ENCODE assay signal across 8 cellular contexts in genomic region chr7:50679218-50680007, GRCh38.
DNase-seq lines count a peak whose midpoint lies in the region; ATAC-seq and TF ChIP-seq lines count a peak whose summit lies in the region.

No MANE protein-coding gene starts in this region.

- no peaks in the 10 kb centered on the region for H3K4me1 ChIP-seq in CD4-positive, CD25-positive, alpha-beta regulatory T cell (ENCODE audit: control insufficient read depth, insufficient read depth, low read length, poor library complexity, severe bottlenecking)
- peaks cover 3% of the 10 kb centered on the region for H3K4me1 ChIP-seq in mucosa of descending colon (ENCODE audit: low read depth)

- H3K27ac ChIP-seq in CD4-positive, CD25-positive, alpha-beta regulatory T cell (ENCODE audit: insufficient read depth, low read length, poor library complexity, severe bottlenecking), result no peak overlapping the region

- peaks cover 23% of the 10 kb centered on the region for H3K27me3 Mint-ChIP-seq in CD4-positive, CD25-positive, alpha-beta regulatory T cell
- H3K27me3 Mint-ChIP-seq in mesothelial cell of epicardium (ENCODE audit: low read depth), result no peaks in the 10 kb centered on the region

- TF ChIP-seq CTCF in mucosa of descending colon (IDR thresholded peaks at IDR 0.05), result no peak
- no peak for TF ChIP-seq CTCF in mesothelial cell of epicardium (IDR thresholded peaks at IDR 0.05; ENCODE audit: unreplicated experiment)

- H3K4me3 Mint-ChIP-seq in CD4-positive, CD25-positive, alpha-beta regulatory T cell, result no peak overlapping the region
- H3K4me3 Mint-ChIP-seq in mesothelial cell of epicardium, result no peak overlapping the region

- H3K36me3 Mint-ChIP-seq in CD4-positive, CD25-positive, alpha-beta regulatory T cell, result no peaks in the 10 kb centered on the region
- H3K36me3 Mint-ChIP-seq in mesothelial cell of epicardium, result no peaks in the 10 kb centered on the region

- intact Hi-C loops in mucosa of descending colon (cut with DNase I, micrococcal nuclease), result loop anchor here (5.0 to 10.0 kb wide), 3 partner anchors 205 to 475 kb away; no protein-coding TSS in a partner anchor

- DNase-seq in CD4-positive, CD25-positive, alpha-beta regulatory T cell, result peak in 2 of 3 donors; percentile 58 to 65
- DNase-seq in HuH-7.5 (ENCODE audit: low spot score) (peak; percentile 24), NOMO-1 treated with DMSO at 0.1 percent for 48 hours (lab: John Stamatoyannopoulos, UW; ENCODE audit: unreplicated experiment) (peak; percentile 75), dermis blood vessel endothelial cell (peak; percentile 58), mucosa of descending colon (no peak), mesothelial cell of epicardium (ENCODE audit: low spot score in 2 of 2, unreplicated experiment in 2 of 2) (no peak)

- H3K4me3 ChIP-seq in CD4-positive, CD25-positive, alpha-beta regulatory T cell (ENCODE audit: low read depth, low read length), result no peak overlapping the region
- no peak overlapping the region for H3K4me3 ChIP-seq in mucosa of descending colon

- no peaks in the 10 kb centered on the region for H3K9me3 Mint-ChIP-seq in CD4-positive, CD25-positive, alpha-beta regulatory T cell
- H3K9me3 Mint-ChIP-seq in mesothelial cell of epicardium, result peaks cover 1% of the 10 kb centered on the region

- H3K36me3 ChIP-seq in CD4-positive, CD25-positive, alpha-beta regulatory T cell (ENCODE audit: control insufficient read depth, insufficient read depth, low read length), result no peaks in the 10 kb centered on the region
- no peaks in the 10 kb centered on the region for H3K36me3 ChIP-seq in mucosa of descending colon (ENCODE audit: low read depth)

- H3K27ac Mint-ChIP-seq in CD4-positive, CD25-positive, alpha-beta regulatory T cell, result no peak overlapping the region
- no peak overlapping the region for H3K27ac Mint-ChIP-seq in mesothelial cell of epicardium

- peaks cover 7% of the 10 kb centered on the region for H3K27me3 ChIP-seq in CD4-positive, CD25-positive, alpha-beta regulatory T cell (ENCODE audit: control insufficient read depth, insufficient read depth, low read length)

- no peaks in the 10 kb centered on the region for H3K9me3 ChIP-seq in CD4-positive, CD25-positive, alpha-beta regulatory T cell (ENCODE audit: control insufficient read depth in 2 of 2, low read length in 2 of 2)
- H3K9me3 ChIP-seq in mucosa of descending colon, result no peaks in the 10 kb centered on the region

- H3K4me1 Mint-ChIP-seq in CD4-positive, CD25-positive, alpha-beta regulatory T cell, result no peaks in the 10 kb centered on the region
- peaks cover 3% of the 10 kb centered on the region for H3K4me1 Mint-ChIP-seq in mesothelial cell of epicardium

- peak in 1 of 2 donors; percentile 60 for ATAC-seq in CD4-positive, CD25-positive, alpha-beta regulatory T cell (ENCODE audit: low read depth in 2 of 2)
- peak; percentile 57 for ATAC-seq in GM19452 (IDR thresholded peaks at IDR 0.05; ENCODE audit: unreplicated experiment)
- peak; percentile 53 for ATAC-seq in mucosa of descending colon
- ATAC-seq in GM21529 (IDR thresholded peaks at IDR 0.05; ENCODE audit: unreplicated experiment), result no peak

Comparison
In these comparisons a context has a peak if more than half of its experiments do, and no peak if none do; other contexts are left out.
1. DNase-seq: peak in CD4-positive, CD25-positive, alpha-beta regulatory T cell (2 of 3), HuH-7.5 (single experiment), NOMO-1 treated with DMSO at 0.1 percent for 48 hours (single experiment) and dermis blood vessel endothelial cell (single experiment); none in mucosa of descending colon (0 of 3) and mesothelial cell of epicardium (0 of 2).